Comparison of ENCODE assay signal across 18 cellular contexts in genomic region chr4:79857811-79858210, GRCh38.
DNase-seq lines count a peak whose midpoint lies in the region; ATAC-seq and TF ChIP-seq lines count a peak whose summit lies in the region.
"Had no signal": no experiment of that assay in that cellular context is flagged by ENCODE, and none has a peak within 500 bp of the region (broad histone marks: within the 10 kb centered on the region; RNA-seq: fewer than 3 reads in every experiment).

No MANE protein-coding gene starts in this region.

- no peak for TF ChIP-seq CTCF in fibroblast of pulmonary artery (IDR thresholded peaks at IDR 0.05; ENCODE audit: low read length, missing control alignments)
- no peak for TF ChIP-seq CTCF in osteocyte (IDR thresholded peaks at IDR 0.05)

- no peaks in the 10 kb centered on the region for H3K9me3 ChIP-seq in naive thymus-derived CD4-positive, alpha-beta T cell (ENCODE audit: control insufficient read depth in 2 of 3, low read length in 3 of 3)
- H3K9me3 ChIP-seq: A549; BLaER1 treated with 17β-estradiol and CSF1 and Interleukin-3, amounts not matched to agents 10 nM and 100 nM; Caco-2 had no signal

- CTCF ChIA-PET in naive thymus-derived CD4-positive, alpha-beta T cell (lab: Charles Lee) = no interaction called here

- H3K27ac ChIP-seq in naive thymus-derived CD4-positive, alpha-beta T cell (ENCODE audit: low read depth, low read length) = no peak overlapping the region
- H3K27ac ChIP-seq: 22Rv1; A549; BLaER1 treated with 17β-estradiol and CSF1 and Interleukin-3, amounts not matched to agents 10 nM and 100 nM; C4-2B had no signal

- intact Hi-C loops in naive thymus-derived CD4-positive, alpha-beta T cell (cut with micrococcal nuclease) = no loop called here

- H3K27me3 Mint-ChIP-seq in naive thymus-derived CD4-positive, alpha-beta T cell = no peaks in the 10 kb centered on the region
- H3K27me3 Mint-ChIP-seq in osteocyte (ENCODE audit: unreplicated experiment) = peaks cover 10% of the 10 kb centered on the region
- H3K27me3 Mint-ChIP-seq: CD4-positive, alpha-beta T cell had no signal

- POLR2A ChIA-PET in naive thymus-derived CD4-positive, alpha-beta T cell (lab: Charles Lee) = no interaction called here

- ATAC-seq in naive thymus-derived CD4-positive, alpha-beta T cell = no peak
- ATAC-seq: A549; CD8-positive, alpha-beta T cell had no signal

- H3K27ac Mint-ChIP-seq in naive thymus-derived CD4-positive, alpha-beta T cell = no peak overlapping the region
- H3K27ac Mint-ChIP-seq in osteocyte (ENCODE audit: unreplicated experiment) = no peak overlapping the region
- H3K27ac Mint-ChIP-seq: B cell; CD4-positive, alpha-beta T cell; CD8-positive, alpha-beta T cell had no signal

- no peaks in the 10 kb centered on the region for H3K36me3 ChIP-seq in naive thymus-derived CD4-positive, alpha-beta T cell (ENCODE audit: control insufficient read depth in 2 of 3, insufficient read depth in 3 of 3, low read length in 3 of 3)
- H3K36me3 ChIP-seq: BLaER1 treated with 17β-estradiol and CSF1 and Interleukin-3, amounts not matched to agents 10 nM and 100 nM had no signal

- no peaks in the 10 kb centered on the region for H3K4me1 ChIP-seq in naive thymus-derived CD4-positive, alpha-beta T cell (ENCODE audit: control insufficient read depth in 2 of 2, insufficient read depth in 2 of 2, low read length in 2 of 2)
- H3K4me1 ChIP-seq: A549, Caco-2 had no signal

- no peaks in the 10 kb centered on the region for H3K36me3 Mint-ChIP-seq in naive thymus-derived CD4-positive, alpha-beta T cell
- no peaks in the 10 kb centered on the region for H3K36me3 Mint-ChIP-seq in osteocyte (ENCODE audit: unreplicated experiment)
- H3K36me3 Mint-ChIP-seq: CD8-positive, alpha-beta T cell had no signal

- no peaks in the 10 kb centered on the region for H3K27me3 ChIP-seq in naive thymus-derived CD4-positive, alpha-beta T cell (ENCODE audit: control insufficient read depth in 2 of 2, insufficient read depth in 2 of 2, low read length in 2 of 2)
- H3K27me3 ChIP-seq: BLaER1 treated with 17β-estradiol and CSF1 and Interleukin-3, amounts not matched to agents 10 nM and 100 nM had no signal

- H3K4me3 ChIP-seq in fibroblast of pulmonary artery (replicated peaks; ENCODE audit: low read depth, low read length) = no peak overlapping the region
- H3K4me3 ChIP-seq in naive thymus-derived CD4-positive, alpha-beta T cell (ENCODE audit: low read length) = no peak overlapping the region
- H3K4me3 ChIP-seq: A549; BLaER1 treated with 17β-estradiol and CSF1 and Interleukin-3, amounts not matched to agents 10 nM and 100 nM had no signal

- DNase-seq in NCI-H226 (peak; percentile 66), amniotic epithelial cell (ENCODE audit: low read depth) (peak; percentile 52), fibroblast of pulmonary artery (ENCODE audit: low read depth) (peak; percentile 38), osteocyte (ENCODE audit: extremely low spot score, unreplicated experiment) (no peak)
- no peak for DNase-seq in naive thymus-derived CD4-positive, alpha-beta T cell
- DNase-seq in stimulated activated naive CD4-positive, alpha-beta T cell treated with Interleukin-2 at 50 U/mL for 16 hours (lab: John Stamatoyannopoulos, UW) = no peak
- DNase-seq: AML-193; Caco-2; Calu3; CD4-positive, alpha-beta T cell; CD8-positive, alpha-beta T cell; DMS79 treated with DMSO at 0.1 percent for 48 hours; GF-D8 had no signal

- H3K9me3 Mint-ChIP-seq in naive thymus-derived CD4-positive, alpha-beta T cell = no peaks in the 10 kb centered on the region
- no peaks in the 10 kb centered on the region for H3K9me3 Mint-ChIP-seq in osteocyte (ENCODE audit: unreplicated experiment)
- H3K9me3 Mint-ChIP-seq: CD4-positive, alpha-beta T cell; CD8-positive, alpha-beta T cell had no signal

- no peaks in the 10 kb centered on the region for H3K4me1 Mint-ChIP-seq in naive thymus-derived CD4-positive, alpha-beta T cell
- H3K4me1 Mint-ChIP-seq in osteocyte (ENCODE audit: unreplicated experiment) = no peaks in the 10 kb centered on the region
- H3K4me1 Mint-ChIP-seq: B cell had no signal

- no peak overlapping the region for H3K4me3 Mint-ChIP-seq in naive thymus-derived CD4-positive, alpha-beta T cell
- H3K4me3 Mint-ChIP-seq in osteocyte (ENCODE audit: unreplicated experiment) = no peak overlapping the region
- H3K4me3 Mint-ChIP-seq: B cell; CD4-positive, alpha-beta T cell; CD8-positive, alpha-beta T cell had no signal

Comparison
In these comparisons a context has a peak if more than half of its experiments do, and no peak if none do; other contexts are left out.
1. DNase-seq: peak in NCI-H226 (single experiment), amniotic epithelial cell (single experiment) and fibroblast of pulmonary artery (single experiment); none in naive thymus-derived CD4-positive, alpha-beta T cell (0 of 9), stimulated activated naive CD4-positive, alpha-beta T cell treated with Interleukin-2 at 50 U/mL for 16 hours (single experiment) and osteocyte (single experiment).